ENCODE assay signal across 8 cellular contexts in genomic region chrX:70434914-70435586, GRCh38. TPM values are rescaled to one million over a fixed set of nuclear protein-coding genes. Genes with fewer than 3 reads are reported as not detected.
DNase-seq lines count a peak whose midpoint lies in the region; ATAC-seq and TF ChIP-seq lines count a peak whose summit lies in the region.

No MANE protein-coding gene starts in this region.

- CTCF ChIA-PET in activated CD8-positive, alpha-beta T cell treated with anti-CD3 and anti-CD28 coated beads for 36 hours (lab: Charles Lee): interaction anchor here (1.1 to 1.8 kb wide), 5 partner anchors 16 to 230 kb away, joined by 3 to 11 read pairs (median 3); partner anchors contain the start of genes KIF4A and PDZD11
- CTCF ChIA-PET in HEK293T (lab: Yijun Ruan, JAX): interaction anchor here (1.4 to 1.6 kb wide), 2 partner anchors 8 to 225 kb away, joined by 4 to 9 read pairs; no protein-coding TSS in a partner anchor

- no peaks in the 10 kb centered on the region for H3K36me3 ChIP-seq in hepatocyte (replicated peaks; ENCODE audit: insufficient read depth, low read depth)

- H3K27me3 Mint-ChIP-seq in activated T-cell treated with anti-CD3 and anti-CD28 coated beads, Interleukin-2, amount 50 U/mL, for 24 hours: peaks cover 53% of the 10 kb centered on the region
- H3K27me3 Mint-ChIP-seq in activated CD8-positive, alpha-beta T cell treated with anti-CD3 and anti-CD28 coated beads for 36 hours: no peaks in the 10 kb centered on the region
- peaks cover 6% of the 10 kb centered on the region for H3K27me3 Mint-ChIP-seq in stimulated activated naive CD8-positive, alpha-beta T cell treated with anti-CD3 and anti-CD28 coated beads, Interleukin-15, Interleukin-2, amounts not matched to agents 100 ng/mL and 50 ng/mL, for 24 hours

- no peaks in the 10 kb centered on the region for H3K9me3 Mint-ChIP-seq in activated T-cell treated with anti-CD3 and anti-CD28 coated beads, Interleukin-2, amount 50 U/mL, for 24 hours
- H3K9me3 Mint-ChIP-seq in activated CD8-positive, alpha-beta T cell treated with anti-CD3 and anti-CD28 coated beads for 36 hours: no peaks in the 10 kb centered on the region
- no peaks in the 10 kb centered on the region for H3K9me3 Mint-ChIP-seq in stimulated activated naive CD8-positive, alpha-beta T cell treated with anti-CD3 and anti-CD28 coated beads, Interleukin-15, Interleukin-2, amounts not matched to agents 100 ng/mL and 50 ng/mL, for 24 hours

- H3K27ac ChIP-seq in hepatocyte: no peak overlapping the region

- intact Hi-C loops in activated CD8-positive, alpha-beta T cell treated with anti-CD3 and anti-CD28 coated beads for 36 hours (cut with micrococcal nuclease): loop anchor here (10.0 kb wide), 1 partner anchor 300 kb away; the partner anchor contains the start of gene IGBP1

- H3K27me3 ChIP-seq in hepatocyte: no peaks in the 10 kb centered on the region

- H3K9me2 ChIP-seq in hepatocyte (replicated peaks; ENCODE audit: insufficient read depth): peaks cover 4% of the 10 kb centered on the region

- POLR2A ChIA-PET in activated CD8-positive, alpha-beta T cell treated with anti-CD3 and anti-CD28 coated beads for 36 hours (lab: Charles Lee): interaction anchor here (1.2 to 1.3 kb wide), 2 partner anchors 16 to 145 kb away, joined by 3 to 4 read pairs; partner anchors contain the start of genes KIF4A and PDZD11
- POLR2A ChIA-PET in HEK293T (lab: Yijun Ruan, JAX): interaction anchor here (1.5 kb wide), 1 partner anchor 17 kb away, joined by 8 read pairs; no protein-coding TSS in a partner anchor

- H3K27ac Mint-ChIP-seq in activated T-cell treated with anti-CD3 and anti-CD28 coated beads, Interleukin-2, amount 50 U/mL, for 24 hours: peak overlapping the region; percentile 45
- peak overlapping the region; percentile 59 for H3K27ac Mint-ChIP-seq in activated CD8-positive, alpha-beta T cell treated with anti-CD3 and anti-CD28 coated beads for 36 hours
- H3K27ac Mint-ChIP-seq in stimulated activated naive CD8-positive, alpha-beta T cell treated with anti-CD3 and anti-CD28 coated beads, Interleukin-15, Interleukin-2, amounts not matched to agents 100 ng/mL and 50 ng/mL, for 24 hours: peak overlapping the region; percentile 79

- DNase-seq in activated T-cell treated with anti-CD3 and anti-CD28 coated beads, Interleukin-2, amount 50 U/mL, for 24 hours: no peak
- no peak for DNase-seq in activated T-cell treated with anti-CD3 and anti-CD28 coated beads for 4 hours
- DNase-seq in activated CD8-positive, alpha-beta T cell treated with anti-CD3 and anti-CD28 coated beads for 36 hours: peak; percentile 43
- no peak for DNase-seq in hepatocyte (ENCODE audit: low spot score)
- no peak for DNase-seq in HEK293T (ENCODE audit: extremely low spot score)
- no peak for DNase-seq in ecto neural progenitor cell (ENCODE audit: low spot score)

- H3K79me2 ChIP-seq in hepatocyte: no peaks in the 10 kb centered on the region

- H4K20me1 ChIP-seq in hepatocyte (ENCODE audit: insufficient read depth, poor library complexity, severe bottlenecking): no peaks in the 10 kb centered on the region

- ATAC-seq in activated CD8-positive, alpha-beta T cell treated with anti-CD3 and anti-CD28 coated beads for 36 hours: peak; percentile 14
- ATAC-seq in HG02870 (IDR thresholded peaks at IDR 0.05; ENCODE audit: unreplicated experiment): no peak

- no peaks in the 10 kb centered on the region for H3K4me1 ChIP-seq in hepatocyte (ENCODE audit: insufficient read depth)

- peak overlapping the region; percentile 97 for H2AFZ ChIP-seq in hepatocyte

- H3K4me1 Mint-ChIP-seq in activated T-cell treated with anti-CD3 and anti-CD28 coated beads, Interleukin-2, amount 50 U/mL, for 24 hours (ENCODE audit: low read depth): peaks cover 22% of the 10 kb centered on the region
- H3K4me1 Mint-ChIP-seq in activated CD8-positive, alpha-beta T cell treated with anti-CD3 and anti-CD28 coated beads for 36 hours (ENCODE audit: low read depth): peaks cover 21% of the 10 kb centered on the region
- peaks cover 35% of the 10 kb centered on the region for H3K4me1 Mint-ChIP-seq in stimulated activated naive CD8-positive, alpha-beta T cell treated with anti-CD3 and anti-CD28 coated beads, Interleukin-15, Interleukin-2, amounts not matched to agents 100 ng/mL and 50 ng/mL, for 24 hours (ENCODE audit: low read depth)

- no peak for TF ChIP-seq CTCF in activated CD8-positive, alpha-beta T cell treated with anti-CD3 and anti-CD28 coated beads for 36 hours (IDR thresholded peaks at IDR 0.05)
- no peak for TF ChIP-seq CTCF in hepatocyte (IDR thresholded peaks at IDR 0.05; ENCODE audit: poor library complexity)

- no peaks in the 10 kb centered on the region for H3K9me3 ChIP-seq in hepatocyte (ENCODE audit: low read depth)

- H3K36me3 Mint-ChIP-seq in activated T-cell treated with anti-CD3 and anti-CD28 coated beads, Interleukin-2, amount 50 U/mL, for 24 hours (ENCODE audit: low read depth): no peaks in the 10 kb centered on the region
- no peaks in the 10 kb centered on the region for H3K36me3 Mint-ChIP-seq in activated CD8-positive, alpha-beta T cell treated with anti-CD3 and anti-CD28 coated beads for 36 hours (ENCODE audit: low read depth)
- no peaks in the 10 kb centered on the region for H3K36me3 Mint-ChIP-seq in stimulated activated naive CD8-positive, alpha-beta T cell treated with anti-CD3 and anti-CD28 coated beads, Interleukin-15, Interleukin-2, amounts not matched to agents 100 ng/mL and 50 ng/mL, for 24 hours (ENCODE audit: low read depth)

- H3K4me2 ChIP-seq in hepatocyte: peak overlapping the region; percentile 81

- peak overlapping the region; percentile 39 for H3K4me3 ChIP-seq in hepatocyte

- peak overlapping the region; percentile 82 for H3K4me3 Mint-ChIP-seq in activated T-cell treated with anti-CD3 and anti-CD28 coated beads, Interleukin-2, amount 50 U/mL, for 24 hours
- H3K4me3 Mint-ChIP-seq in activated CD8-positive, alpha-beta T cell treated with anti-CD3 and anti-CD28 coated beads for 36 hours: peak overlapping the region; percentile 86
- H3K4me3 Mint-ChIP-seq in stimulated activated naive CD8-positive, alpha-beta T cell treated with anti-CD3 and anti-CD28 coated beads, Interleukin-15, Interleukin-2, amounts not matched to agents 100 ng/mL and 50 ng/mL, for 24 hours: peak overlapping the region; percentile 79

- 52% methylated on average over 17 of the region's 17 CpGs for WGBS in hepatocyte (ENCODE audit: low lambda C conversion rate, missing lambda C conversion rate)

TF ChIP-seq in HEK293T, 16 proteins besides CTCF, POLR2A, EP300 and RAD21:
- TF ChIP-seq CTBP1 (IDR thresholded peaks at IDR 0.05; ENCODE audit: borderline replicate concordance): no peak

RNA-seq across cellular contexts. Expression of gene DLG3, which starts 9.6 kb away (rescaled TPM):
- 10 to 100 TPM; 24.8 to 27.3 TPM for total RNA-seq in activated CD8-positive, alpha-beta T cell treated with anti-CD3 and anti-CD28 coated beads for 36 hours
- 17.7 and 28.5 TPM in 2 replicates for total RNA-seq in hepatocyte
- 9.6 and 13.5 TPM in 2 replicates for polyA plus RNA-seq in hepatocyte

RNA-seq across cellular contexts. Expression of gene GDPD2, which starts 11.9 kb away (rescaled TPM):
- not detected for total RNA-seq in activated CD8-positive, alpha-beta T cell treated with anti-CD3 and anti-CD28 coated beads for 36 hours
- 1.6 TPM in 2 replicates for total RNA-seq in hepatocyte
- polyA plus RNA-seq in hepatocyte: 2.2 and 2.3 TPM in 2 replicates
